In the genomic region with DNA sequence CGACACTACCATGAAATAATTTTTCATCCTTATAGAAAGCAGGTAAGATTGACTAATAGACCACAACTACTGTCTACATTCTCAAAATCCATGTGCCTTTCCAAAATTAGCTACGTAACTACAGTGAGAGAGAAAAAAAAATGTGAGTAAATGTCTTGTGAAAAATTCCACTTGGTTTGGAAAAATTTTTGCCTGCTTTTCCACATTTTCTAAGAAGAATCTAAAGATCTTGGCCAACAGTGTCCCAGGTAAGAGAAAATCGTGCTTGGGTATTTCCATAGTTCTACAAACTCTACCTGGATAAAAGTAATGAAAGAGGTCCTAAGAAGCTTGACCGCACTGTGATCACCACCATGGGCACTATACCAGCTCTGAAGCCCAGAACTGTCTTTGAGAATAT, we compare ENCODE assay signal across 1 cellular context.
TF ChIP-seq lines count a peak whose summit lies in the region.

No MANE protein-coding gene starts in this region.

TF ChIP-seq in K562, 482 proteins besides CTCF, POLR2A, EP300 and RAD21:
- 0 out of 2 replicates have a peak, but pooled peaks have one; percentile 25 for TF ChIP-seq EHMT2 (IDR thresholded peaks at IDR 0.05)
- no peak for TF ChIP-seq NEUROD1 (IDR thresholded peaks at IDR 0.05; ENCODE audit: borderline replicate concordance, low read depth, low read length, partially characterized antibody)
- no peak for TF ChIP-seq TAF15 (IDR thresholded peaks at IDR 0.05; ENCODE audit: low read depth, low read length)
- no peak for TF ChIP-seq SRSF3 (IDR thresholded peaks at IDR 0.05; ENCODE audit: insufficient read depth, low read length)
- TF ChIP-seq XRCC4 (IDR thresholded peaks at IDR 0.05; ENCODE audit: extremely low read depth, insufficient read depth, insufficient read length): no peak
- no peak for TF ChIP-seq POU5F1 (IDR thresholded peaks at IDR 0.05; ENCODE audit: borderline replicate concordance, low read depth, low read length, partially characterized antibody)
- TF ChIP-seq, protein P1, sequence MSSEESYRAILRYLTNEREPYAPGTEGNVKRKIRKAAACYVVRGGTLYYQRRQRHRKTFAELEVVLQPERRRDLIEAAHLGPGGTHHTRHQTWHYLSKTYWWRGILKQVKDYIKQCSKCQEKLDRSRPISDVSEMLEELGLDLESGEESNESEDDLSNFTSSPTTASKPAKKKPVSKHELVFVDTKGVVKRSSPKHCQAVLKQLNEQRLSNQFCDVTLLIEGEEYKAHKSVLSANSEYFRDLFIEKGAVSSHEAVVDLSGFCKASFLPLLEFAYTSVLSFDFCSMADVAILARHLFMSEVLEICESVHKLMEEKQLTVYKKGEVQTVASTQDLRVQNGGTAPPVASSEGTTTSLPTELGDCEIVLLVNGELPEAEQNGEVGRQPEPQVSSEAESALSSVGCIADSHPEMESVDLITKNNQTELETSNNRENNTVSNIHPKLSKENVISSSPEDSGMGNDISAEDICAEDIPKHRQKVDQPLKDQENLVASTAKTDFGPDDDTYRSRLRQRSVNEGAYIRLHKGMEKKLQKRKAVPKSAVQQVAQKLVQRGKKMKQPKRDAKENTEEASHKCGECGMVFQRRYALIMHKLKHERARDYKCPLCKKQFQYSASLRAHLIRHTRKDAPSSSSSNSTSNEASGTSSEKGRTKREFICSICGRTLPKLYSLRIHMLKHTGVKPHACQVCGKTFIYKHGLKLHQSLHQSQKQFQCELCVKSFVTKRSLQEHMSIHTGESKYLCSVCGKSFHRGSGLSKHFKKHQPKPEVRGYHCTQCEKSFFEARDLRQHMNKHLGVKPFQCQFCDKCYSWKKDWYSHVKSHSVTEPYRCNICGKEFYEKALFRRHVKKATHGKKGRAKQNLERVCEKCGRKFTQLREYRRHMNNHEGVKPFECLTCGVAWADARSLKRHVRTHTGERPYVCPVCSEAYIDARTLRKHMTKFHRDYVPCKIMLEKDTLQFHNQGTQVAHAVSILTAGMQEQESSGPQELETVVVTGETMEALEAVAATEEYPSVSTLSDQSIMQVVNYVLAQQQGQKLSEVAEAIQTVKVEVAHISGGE (CRISPR knock-in tag; IDR thresholded peaks at IDR 0.05): 0 out of 6 replicates have a peak, but pooled peaks of 1 of the 3 experiments have one; percentile 25
- TF ChIP-seq ZFX (CRISPR knock-in tag; IDR thresholded peaks at IDR 0.05): no peak
- TF ChIP-seq ELF1 (tag; IDR thresholded peaks at IDR 0.05): no peak
- TF ChIP-seq ZNF140 (CRISPR knock-in tag; IDR thresholded peaks at IDR 0.05): no peak
- TF ChIP-seq HLTF (IDR thresholded peaks at IDR 0.05): no peak
- TF ChIP-seq ZNF431 (CRISPR knock-in tag; IDR thresholded peaks at IDR 0.05): no peak
- TF ChIP-seq, protein P2, sequence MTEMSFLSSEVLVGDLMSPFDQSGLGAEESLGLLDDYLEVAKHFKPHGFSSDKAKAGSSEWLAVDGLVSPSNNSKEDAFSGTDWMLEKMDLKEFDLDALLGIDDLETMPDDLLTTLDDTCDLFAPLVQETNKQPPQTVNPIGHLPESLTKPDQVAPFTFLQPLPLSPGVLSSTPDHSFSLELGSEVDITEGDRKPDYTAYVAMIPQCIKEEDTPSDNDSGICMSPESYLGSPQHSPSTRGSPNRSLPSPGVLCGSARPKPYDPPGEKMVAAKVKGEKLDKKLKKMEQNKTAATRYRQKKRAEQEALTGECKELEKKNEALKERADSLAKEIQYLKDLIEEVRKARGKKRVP (CRISPR knock-in tag; IDR thresholded peaks at IDR 0.05): no peak
- TF ChIP-seq TBL1XR1 (IDR thresholded peaks at IDR 0.05; ENCODE audit: low read length in 2 of 2): no peak
- TF ChIP-seq, protein P3, sequence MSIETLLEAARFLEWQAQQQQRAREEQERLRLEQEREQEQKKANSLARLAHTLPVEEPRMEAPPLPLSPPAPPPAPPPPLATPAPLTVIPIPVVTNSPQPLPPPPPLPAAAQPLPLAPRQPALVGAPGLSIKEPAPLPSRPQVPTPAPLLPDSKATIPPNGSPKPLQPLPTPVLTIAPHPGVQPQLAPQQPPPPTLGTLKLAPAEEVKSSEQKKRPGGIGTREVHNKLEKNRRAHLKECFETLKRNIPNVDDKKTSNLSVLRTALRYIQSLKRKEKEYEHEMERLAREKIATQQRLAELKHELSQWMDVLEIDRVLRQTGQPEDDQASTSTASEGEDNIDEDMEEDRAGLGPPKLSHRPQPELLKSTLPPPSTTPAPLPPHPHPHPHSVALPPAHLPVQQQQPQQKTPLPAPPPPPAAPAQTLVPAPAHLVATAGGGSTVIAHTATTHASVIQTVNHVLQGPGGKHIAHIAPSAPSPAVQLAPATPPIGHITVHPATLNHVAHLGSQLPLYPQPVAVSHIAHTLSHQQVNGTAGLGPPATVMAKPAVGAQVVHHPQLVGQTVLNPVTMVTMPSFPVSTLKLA (conservative IDR thresholded peaks at IDR 0.05): no peak
- no peak for TF ChIP-seq TFAM (CRISPR knock-in tag; conservative IDR thresholded peaks at IDR 0.05)
